In genomic region chr19:38650911-38651584, GRCh38 we compare ENCODE assay signal across 8 cellular contexts. TPM values are rescaled to one million over a fixed set of nuclear protein-coding genes. Genes with fewer than 3 reads are reported as not detected.
DNase-seq lines count a peak whose midpoint lies in the region; FAIRE-seq and TF ChIP-seq lines count a peak whose summit lies in the region.

No MANE protein-coding gene starts in this region.

- H3K36me3 ChIP-seq in esophagus (ENCODE audit: control insufficient read depth in 2 of 2, insufficient read depth in 2 of 2, low read length in 1 of 2): no peaks in the 10 kb centered on the region
- H3K36me3 ChIP-seq in ovary: no peaks in the 10 kb centered on the region

- 50 to 52% methylated on average over 12 of the region's 12 CpGs for WGBS in esophagus, 2 donors
- 54 to 69% (median 64%) methylated on average over 12 of the region's 12 CpGs for WGBS in ovary, 3 donors

- in situ Hi-C loops in Caki2 (cut with HindIII; ENCODE audit: low pct_unique_long_range_greater_than_20kb, low sequenced_read_pairs): no loop called here

- H3K27ac ChIP-seq in esophagus (ENCODE audit: low read depth in 2 of 2, low read length in 1 of 2) (peak overlapping the region; percentile 91 to 99), ovary (peak overlapping the region; percentile 46 to 72)

- no peaks in the 10 kb centered on the region for H3K9me3 ChIP-seq in esophagus (ENCODE audit: control insufficient read depth in 2 of 2, insufficient read depth in 1 of 2, low read depth in 1 of 2, low read length in 1 of 2)
- no peaks in the 10 kb centered on the region for H3K9me3 ChIP-seq in ovary

- H3K4me1 ChIP-seq in esophagus (ENCODE audit: control insufficient read depth in 2 of 2, insufficient read depth in 2 of 2, low read length in 1 of 2) (peaks cover 0 to 11% of the 10 kb centered on the region in 2 donors), ovary (ENCODE audit: insufficient read depth) (peaks cover 36% of the 10 kb centered on the region)

- H3K27me3 ChIP-seq in esophagus (ENCODE audit: control insufficient read depth in 1 of 2, insufficient read depth in 2 of 2, low read length in 2 of 2) (no peaks in the 10 kb centered on the region), ovary (no peaks in the 10 kb centered on the region)

- no peak for TF ChIP-seq POLR2A in ovary (IDR thresholded peaks at IDR 0.05)
- no peak for TF ChIP-seq POLR2A in GM12892 (IDR thresholded peaks at IDR 0.05; ENCODE audit: low read depth, low read length)

- TF ChIP-seq EP300 in ovary (IDR thresholded peaks at IDR 0.05): peak; percentile 22

- FAIRE-seq in GM12892 (lab: Jason Lieb, UNC): no peak

- H3K4me3 ChIP-seq in esophagus (ENCODE audit: low read depth in 1 of 2, low read length in 2 of 2) (peak overlapping the region; percentile 94 to 95), ovary (peak overlapping the region; percentile 77)

- intact Hi-C loops in ovary (cut with DNase I): loop anchor here in 3 of 4 donors (5.0 kb wide), 3 partner anchors 61 to 76 kb away; no protein-coding TSS in a partner anchor
- intact Hi-C loops in posterior vena cava (cut with DNase I): loop anchor here in 1 of 2 donors (5.0 kb wide), 1 partner anchor 61 kb away; no protein-coding TSS in a partner anchor

- no peak for TF ChIP-seq CTCF in ovary (IDR thresholded peaks at IDR 0.05)

- DNase-seq in Caki2 (ENCODE audit: low read depth): peak; percentile 67
- peak; percentile 73 for DNase-seq in RKO (ENCODE audit: low spot score)
- peak in 1 of 5 donors; percentile 62 for DNase-seq in ovary
- DNase-seq in DMS79 (lab: John Stamatoyannopoulos, UW): no peak
- no peak for DNase-seq in posterior vena cava (ENCODE audit: low spot score)
- no peak for DNase-seq in GM12892 (ENCODE audit: insufficient read length)
- no peak for DNase-seq in NK-92 treated with Interleukin-12 subunit alpha and Interleukin-12 subunit beta, amount 100 ng/mL, for 24 hours (lab: John Stamatoyannopoulos, UW)

RNA-seq across cellular contexts. Expression of gene ACTN4, which starts 3.6 kb away (rescaled TPM):
- 872 and 922 TPM in 2 replicates for total RNA-seq in Caki2 (2014; rRNA removed; shearing (Covaris generic); ENCODE audit: low replicate concordance)
- polyA plus RNA-seq in esophagus: 100 to 1,000 TPM; 261 to 376 TPM
- 100 to 1,000 TPM; 139 to 419 (median 299) TPM for total RNA-seq in ovary
- polyA plus RNA-seq in ovary: 100 to 1,000 TPM; 188 to 458 TPM
- 100 to 1,000 TPM; 661 to 878 TPM for total RNA-seq in posterior vena cava
- 113 TPM for polyA plus RNA-seq in GM12892 (2012; ENCODE audit: missing spikeins)

RNA-seq across cellular contexts. Expression of gene EIF3K, which starts 32.1 kb away (rescaled TPM):
- total RNA-seq in Caki2 (2014; rRNA removed; shearing (Covaris generic); ENCODE audit: low replicate concordance): 642 and 878 TPM in 2 replicates
- polyA plus RNA-seq in esophagus (100 to 1,000 TPM; 248 to 396 TPM), ovary (100 to 1,000 TPM; 215 to 391 TPM)
- total RNA-seq in ovary (100 to 1,000 TPM; 247 to 527 (median 267) TPM), posterior vena cava (100 to 1,000 TPM; 170 to 191 TPM)
- 279 TPM for polyA plus RNA-seq in GM12892 (2012; ENCODE audit: missing spikeins)

RNA-seq across cellular contexts. Expression of gene MAP4K1, which starts 33.3 kb away (rescaled TPM):
- 1.3 and 1.6 TPM in 2 replicates for total RNA-seq in Caki2 (2014; rRNA removed; shearing (Covaris generic); ENCODE audit: low replicate concordance)
- polyA plus RNA-seq in esophagus (1 to 10 TPM; 3.3 to 7.3 TPM), ovary (1 to 10 TPM; 1.0 to 2.6 TPM)
- total RNA-seq in ovary (1 to 10 TPM in 6 of 7 donors, under 1 TPM in 1; 0.95 to 6.1 (median 2.6) TPM), posterior vena cava (1 to 10 TPM; 2.7 to 5.5 TPM)
- 105 TPM for polyA plus RNA-seq in GM12892 (2012; ENCODE audit: missing spikeins)

Comparison
In these comparisons a context has a peak if more than half of its experiments do, and no peak if none do; other contexts are left out.
1. DNase-seq: peak in Caki2 (single experiment) and RKO (single experiment); none in DMS79 (single experiment), posterior vena cava (single experiment), GM12892 (single experiment) and NK-92 treated with Interleukin-12 subunit alpha and Interleukin-12 subunit beta, amount 100 ng/mL, for 24 hours (single experiment).